Comparison of ENCODE assay signal across 8 cellular contexts in the genomic region with DNA sequence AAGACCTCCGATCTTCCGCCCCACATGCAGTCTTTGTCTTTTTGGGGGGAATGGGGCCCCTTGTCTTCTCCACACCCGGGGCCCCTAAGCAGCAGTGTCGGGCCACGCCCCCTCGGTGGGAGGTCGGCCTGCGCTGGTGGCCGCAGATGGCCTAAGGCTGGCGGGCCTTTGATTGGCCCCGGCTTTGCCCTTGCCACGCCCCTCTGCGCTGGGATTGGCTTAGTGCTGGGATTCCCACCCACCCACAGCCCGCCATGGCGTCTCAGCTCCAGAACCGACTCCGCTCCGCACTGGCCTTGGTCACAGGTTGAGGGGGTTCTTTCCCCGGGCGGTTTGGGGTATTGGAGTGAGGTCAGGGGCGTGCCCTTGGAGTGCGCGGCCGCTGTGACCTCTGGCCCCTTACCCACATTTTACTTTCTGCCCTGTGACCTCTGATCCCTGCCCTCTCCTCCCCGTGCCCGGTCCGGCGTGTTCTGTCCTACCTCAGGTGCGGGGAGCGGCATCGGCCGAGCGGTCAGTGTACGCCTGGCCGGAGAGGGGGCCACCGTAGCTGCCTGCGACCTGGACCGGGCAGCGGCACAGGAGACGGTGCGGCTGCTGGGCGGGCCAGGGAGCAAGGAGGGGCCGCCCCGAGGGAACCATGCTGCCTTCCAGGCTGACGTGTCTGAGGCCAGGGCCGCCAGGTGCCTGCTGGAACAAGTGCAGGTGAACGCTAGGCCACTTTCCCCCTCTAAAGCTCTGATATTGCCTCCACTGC. TPM values are rescaled to one million over a fixed set of nuclear protein-coding genes. Genes with fewer than 3 reads are reported as not detected.
DNase-seq lines count a peak whose midpoint lies in the region; ATAC-seq, FAIRE-seq and TF ChIP-seq lines count a peak whose summit lies in the region.

Gene HSD17B8 (plus strand): TSS at position 241 of the 757 bp plus-strand sequence. CDS start 14 bp downstream, at position 255.

- H3K36me3 ChIP-seq in A673 (ENCODE audit: insufficient read depth, low read length, poor library complexity, severe bottlenecking) (peaks cover 28% of the 10 kb centered on the region), HepG2 (replicated peaks in 1 of 2; ENCODE audit: control insufficient read depth in 1 of 2, insufficient read depth in 2 of 2, low read length in 2 of 2) (peaks cover 10 to 26% of the 10 kb centered on the region in 2 experiments)

- peaks cover 44% of the 10 kb centered on the region for H3K4me1 ChIP-seq in A673 (ENCODE audit: insufficient read depth, low read length, poor library complexity, severe bottlenecking)
- H3K4me1 ChIP-seq in HepG2 (ENCODE audit: insufficient read depth, low read length): peaks cover 68% of the 10 kb centered on the region

- peak within 1 kb of the TSS; percentile 93 for H3K4me3 ChIP-seq in A673 (ENCODE audit: low read depth, low read length, poor library complexity, severe bottlenecking)
- peak within 1 kb of the TSS; percentile 60 to 80 (median 74) for H3K4me3 ChIP-seq in HepG2 (replicated peaks in 1 of 3; ENCODE audit: insufficient read depth in 1 of 3, low read depth in 2 of 3, low read length in 3 of 3)

- 17% methylated on average over 42 of the region's 47 CpGs for WGBS in HepG2 (ENCODE audit: low lambda C conversion rate)

- TF ChIP-seq CTCF in A673 (conservative IDR thresholded peaks at IDR 0.05; ENCODE audit: low read depth, low read length) (no peak), HepG2 (CRISPR knock-in tag; IDR thresholded peaks at IDR 0.05) (peak; percentile 18; the same call in 1 of the 2 replicates)

- BruUV-seq in A673 (replicated peaks; lab: Mats Ljungman, UMichigan) (no TSS peak), HepG2 (replicated peaks; lab: Mats Ljungman, UMichigan) (no TSS peak)

- H3K9me3 ChIP-seq in A673 (ENCODE audit: low read depth, low read length, poor library complexity, severe bottlenecking) (no peaks in the 10 kb centered on the region), HepG2 (ENCODE audit: low read length) (no peaks in the 10 kb centered on the region)

- intact Hi-C loops in A673 (cut with micrococcal nuclease; ENCODE audit: unreplicated experiment): loop anchor here (5.0 to 10.0 kb wide), 2 partner anchors 93 to 190 kb away; partner anchors contain the start of genes KIFC1 and RGL2
- intact Hi-C loops in HepG2 (cut with micrococcal nuclease; ENCODE audit: unreplicated experiment): no loop called here

- H3K27me3 ChIP-seq in A673 (replicated peaks; ENCODE audit: insufficient read depth, low read depth, low read length, poor library complexity): no peaks in the 10 kb centered on the region
- peaks cover 0 to 4% of the 10 kb centered on the region in 2 experiments; a peak in 1 of 5 replicates for H3K27me3 ChIP-seq in HepG2 (ENCODE audit: control insufficient read depth in 1 of 2, insufficient read depth in 2 of 2, low read length in 2 of 2)

- peak within 1 kb of the TSS; percentile 71 for H3K9ac ChIP-seq in HepG2 (ENCODE audit: insufficient read depth, low read depth, low read length)

- no peak for TF ChIP-seq EP300 in HepG2 (IDR thresholded peaks at IDR 0.05; ENCODE audit: low read depth in 2 of 2, low read length in 2 of 2)
- TF ChIP-seq EP300 in HepG2 (CRISPR knock-in tag; IDR thresholded peaks at IDR 0.05; ENCODE audit: borderline replicate concordance): no peak

- peaks cover 13% of the 10 kb centered on the region; the same call in 1 of the 2 replicates for H4K20me1 ChIP-seq in HepG2 (ENCODE audit: insufficient read depth, low read length)

- ATAC-seq in GM18868 (IDR thresholded peaks at IDR 0.05; ENCODE audit: unreplicated experiment) (peak; percentile 58), HG03342 (IDR thresholded peaks at IDR 0.05; ENCODE audit: unreplicated experiment) (peak; percentile 53), HepG2 (peak; percentile 80)

- CTCF ChIA-PET in A673 (lab: Charles Lee) (no interaction called here), HepG2 (lab: Yijun Ruan, JAX; ENCODE audit: low intra/inter-chr PET ratio, low total read pairs) (interaction anchor here (1.4 kb wide), 1 partner anchor 44 kb away, joined by 5 read pairs; no protein-coding TSS in a partner anchor)

- H2AFZ ChIP-seq in HepG2 (ENCODE audit: low read length): no peak within 1 kb of the TSS

- H3K4me2 ChIP-seq in HepG2 (ENCODE audit: low read depth, low read length): peak within 1 kb of the TSS; percentile 99

- FAIRE-seq in HepG2 (lab: Jason Lieb, UNC): peak; percentile 68

- POLR2A ChIA-PET in A673 (lab: Charles Lee; ENCODE audit: low non-redundant PET): no interaction called here
- POLR2A ChIA-PET in HepG2 (lab: Yijun Ruan, JAX): interaction anchor here (0.6 to 2.2 kb wide), 11 partner anchors 14 to 337 kb away, joined by 3 to 16 read pairs (median 4); partner anchors contain the start of genes PFDN6, RPS18, VPS52 and WDR46

- H3K79me2 ChIP-seq in HepG2 (ENCODE audit: insufficient read depth, low read length): peaks cover 43% of the 10 kb centered on the region

- TF ChIP-seq POLR2A in HepG2 (IDR thresholded peaks at IDR 0.05; ENCODE audit: insufficient read depth in 1 of 2, low read depth in 2 of 2, low read length in 2 of 2): peak in 1 of 2 experiments; percentile 74; a peak in 2 of 4 replicates

- in situ Hi-C loops in HepG2 (cut with HindIII; ENCODE audit: extremely low pct_ligation_motif_present, low pct_unique_long_range_greater_than_20kb): loop anchor here (5.0 to 10.0 kb wide), 3 partner anchors 43 to 210 kb away; partner anchors contain the start of genes CUTA, PHF1 and RGL2

- DNase-seq in A673 (ENCODE audit: low spot score) (peak; percentile 97), NCI-H524 treated with DMSO at 0.1 percent for 48 hours (lab: John Stamatoyannopoulos, UW) (peak; percentile 48), dedifferentiated amniotic fluid mesenchymal stem cell (ENCODE audit: extremely low spot score) (peak; percentile 82), HepG2 (ENCODE audit: low spot score) (peak; percentile 90)
- peak; percentile 90 for DNase-seq in activated CD4-positive, alpha-beta T cell treated with anti-CD3 and anti-CD28 coated beads, Interleukin-2, amount 50 U/mL, for 1 hour
- peak; percentile 93 for DNase-seq in stimulated activated CD4-positive, alpha-beta T cell treated with anti-CD3 and anti-CD28 coated beads, Interleukin-1b, Interleukin-23, amount 100 ng/mL, for 48 hours

- H3K27ac ChIP-seq in A673 (ENCODE audit: low read depth, low read length, poor library complexity, severe bottlenecking) (peak within 1 kb of the TSS; percentile 95), HepG2 (ENCODE audit: extremely low read length, insufficient read depth, low read length) (peak within 1 kb of the TSS; percentile 75)

- TF ChIP-seq RAD21 in HepG2 (CRISPR knock-in tag; IDR thresholded peaks at IDR 0.05): no peak; the same call in 1 of the 2 replicates

TF ChIP-seq in HepG2, 621 proteins besides CTCF, POLR2A, EP300 and RAD21 (continues in another document):
- TF ChIP-seq MXD4 (CRISPR knock-in tag; IDR thresholded peaks at IDR 0.05) (peak; percentile 77), ATF7 (IDR thresholded peaks at IDR 0.05) (no peak), ATF7 (CRISPR knock-in tag; IDR thresholded peaks at IDR 0.05) (no peak), SMYD3 (CRISPR knock-in tag; IDR thresholded peaks at IDR 0.05) (0 out of 2 replicates have a peak, but pooled peaks have one; percentile 66), ZNF232 (CRISPR knock-in tag; IDR thresholded peaks at IDR 0.05; ENCODE audit: borderline replicate concordance) (peak; percentile 93), ZNF598 (CRISPR knock-in tag; IDR thresholded peaks at IDR 0.05; ENCODE audit: borderline replicate concordance) (0 out of 2 replicates have a peak, but pooled peaks have one; percentile 40), ISL2 (CRISPR knock-in tag; IDR thresholded peaks at IDR 0.05) (peak; percentile 67), ZNF20 (CRISPR knock-in tag; IDR thresholded peaks at IDR 0.05) (0 out of 2 replicates have a peak, but pooled peaks have one; percentile 32), ZBTB8A (CRISPR knock-in tag; IDR thresholded peaks at IDR 0.05; ENCODE audit: borderline replicate concordance, low read depth) (peak; percentile 84; the same call in 1 of the 2 replicates), TOPORS (CRISPR knock-in tag; IDR thresholded peaks at IDR 0.05) (peak; percentile 83; the same call in 1 of the 2 replicates)
- TF ChIP-seq, protein P1, sequence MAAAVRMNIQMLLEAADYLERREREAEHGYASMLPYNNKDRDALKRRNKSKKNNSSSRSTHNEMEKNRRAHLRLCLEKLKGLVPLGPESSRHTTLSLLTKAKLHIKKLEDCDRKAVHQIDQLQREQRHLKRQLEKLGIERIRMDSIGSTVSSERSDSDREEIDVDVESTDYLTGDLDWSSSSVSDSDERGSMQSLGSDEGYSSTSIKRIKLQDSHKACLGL (CRISPR knock-in tag; IDR thresholded peaks at IDR 0.05): peak; percentile 74; the same call in 1 of the 2 replicates

RNA-seq across cellular contexts. Expression of gene HSD17B8, which starts in this region (rescaled TPM):
- total RNA-seq in A673 (2021): 5.9 and 11.0 TPM in 2 replicates
- total RNA-seq in HepG2 (2016; rRNA removed; fragmentation: Illumina TruSeq; extraction: Trizol): 12.6 and 13.5 TPM in 2 replicates
- 2.7 and 4.8 TPM in 2 replicates for total RNA-seq in HepG2 (2016; cell fraction: cytosol; rRNA removed; fragmentation: Illumina TruSeq; extraction: Trizol; ENCODE audit: low read depth)
- total RNA-seq in HepG2 (2016; cell fraction: insoluble cytoplasmic fraction; rRNA removed; fragmentation: Illumina TruSeq; extraction: Trizol): 13.4 and 15.0 TPM in 2 replicates
- 5.0 TPM in 2 replicates for total RNA-seq in HepG2 (2016; cell fraction: membrane; rRNA removed; fragmentation: Illumina TruSeq; extraction: Trizol)
- total RNA-seq in HepG2 (2016; cell fraction: nucleus; rRNA removed; fragmentation: Illumina TruSeq; extraction: Trizol): 6.0 and 8.0 TPM in 2 replicates
- polyA plus RNA-seq in HepG2 (2011; rRNA removed): 20.1 and 21.6 TPM in 2 replicates
- 25.2 and 35.5 TPM in 2 replicates for polyA plus RNA-seq in HepG2 (2011; cell fraction: cytosol; rRNA removed)
- polyA plus RNA-seq in HepG2 (2011; cell fraction: nucleus; rRNA removed): 57.9 and 67.9 TPM in 2 replicates
- polyA plus RNA-seq in HepG2 (2012): 10.8 and 13.9 TPM in 2 replicates
- 3.8 and 4.0 TPM in 2 replicates for polyA plus RNA-seq in HepG2 (2016; cell fraction: cytosol; fragmentation: Illumina TruSeq; extraction: Trizol; ENCODE audit: low read depth)
- 14.2 and 14.6 TPM in 2 replicates for polyA plus RNA-seq in HepG2 (2016; cell fraction: insoluble cytoplasmic fraction; fragmentation: Illumina TruSeq; extraction: Trizol; ENCODE audit: low read depth)
- 4.5 and 4.8 TPM in 2 replicates for polyA plus RNA-seq in HepG2 (2016; cell fraction: membrane; fragmentation: Illumina TruSeq; extraction: Trizol; ENCODE audit: low read depth)
- polyA plus RNA-seq in HepG2 (2016; cell fraction: nucleus; fragmentation: Illumina TruSeq; extraction: Trizol; ENCODE audit: insufficient read depth, low read depth): 12.8 and 15.0 TPM in 2 replicates
- polyA minus RNA-seq in HepG2 (2011; rRNA and poly(A)+ RNA removed; ENCODE audit: low replicate concordance): 12.8 and 27.4 TPM in 2 replicates
- 4.9 and 5.1 TPM in 2 replicates for polyA minus RNA-seq in HepG2 (2011; cell fraction: cytosol; rRNA and poly(A)+ RNA removed)
- polyA minus RNA-seq in HepG2 (2011; cell fraction: nucleus; rRNA and poly(A)+ RNA removed): 4.2 and 5.5 TPM in 2 replicates

Comparison
In these comparisons a context has a peak if more than half of its experiments do, and no peak if none do; other contexts are left out.
1. Peak in every context shown above with its lines: DNase-seq, ATAC-seq, H3K4me3 ChIP-seq and H3K27ac ChIP-seq.